8 cellular contexts compared by ENCODE assay signal in genomic region chr21:35529141-35529863, GRCh38.
DNase-seq lines count a peak whose midpoint lies in the region; ATAC-seq and TF ChIP-seq lines count a peak whose summit lies in the region.

No MANE protein-coding gene starts in this region.

- no peak overlapping the region for H3K4me3 ChIP-seq in body of pancreas
- no peak overlapping the region for H3K4me3 ChIP-seq in GM23248

- H2AFZ ChIP-seq in GM23248: no peak overlapping the region

- H3F3A ChIP-seq in GM23248 (ENCODE audit: insufficient read depth): peaks cover 5% of the 10 kb centered on the region; the same call in 1 of the 2 replicates

- 26 to 39% methylated on average over 9 of the region's 9 CpGs for WGBS in body of pancreas, 2 donors
- WGBS in GM23248 (ENCODE audit: low coverage in 1 of 2, low lambda C conversion rate in 2 of 2, missing lambda C conversion rate in 2 of 2), 2 experiments: 90 to 91% methylated on average over 9 of the region's 9 CpGs

- H3K27me3 ChIP-seq in body of pancreas (no peaks in the 10 kb centered on the region), GM23248 (replicated peaks; ENCODE audit: insufficient read depth) (0 out of 2 replicates have a peak, but pooled peaks cover 3% of the 10 kb centered on the region)

- TF ChIP-seq CTCF in osteocyte (IDR thresholded peaks at IDR 0.05) (no peak), body of pancreas (IDR thresholded peaks at IDR 0.05) (no peak)

- H3K4me3 Mint-ChIP-seq in osteocyte (ENCODE audit: unreplicated experiment): no peak overlapping the region

- H3K9me3 ChIP-seq in body of pancreas (no peaks in the 10 kb centered on the region), GM23248 (ENCODE audit: low read depth) (no peaks in the 10 kb centered on the region)

- no peak overlapping the region for H3K4me2 ChIP-seq in GM23248 (ENCODE audit: unreplicated experiment)

- no peaks in the 10 kb centered on the region for H3K27me3 Mint-ChIP-seq in osteocyte (ENCODE audit: unreplicated experiment)

- DNase-seq in activated CD4-positive, CD25-positive, alpha-beta regulatory T cell treated with anti-CD3 and anti-CD28 coated beads, Interleukin-2, amount 50 U/mL, for 72 hours: no peak
- DNase-seq in NAMALWA (ENCODE audit: low spot score) (peak; percentile 26), dedifferentiated amniotic fluid mesenchymal stem cell (ENCODE audit: extremely low spot score) (peak; percentile 24), osteocyte (ENCODE audit: extremely low spot score, unreplicated experiment) (no peak), body of pancreas (no peak), GM23248 (no peak)
- DNase-seq in activated effector memory CD4-positive, alpha-beta T cell treated with anti-CD3 and anti-CD28 coated beads, Interleukin-2, amount 50 U/mL, for 16 hours: no peak

- no peak for TF ChIP-seq POLR2A in body of pancreas (IDR thresholded peaks at IDR 0.05)

- peak overlapping the region; percentile 44 for H3K27ac Mint-ChIP-seq in osteocyte (ENCODE audit: unreplicated experiment)

- peaks cover 26% of the 10 kb centered on the region for H3K4me1 Mint-ChIP-seq in osteocyte (ENCODE audit: unreplicated experiment)

- in situ Hi-C loops in GM23248 (cut with MboI): no loop called here

- H3K9me3 Mint-ChIP-seq in osteocyte (ENCODE audit: unreplicated experiment): no peaks in the 10 kb centered on the region

- intact Hi-C loops in body of pancreas (cut with DNase I): no loop called here

- H3K79me2 ChIP-seq in GM23248 (ENCODE audit: insufficient read depth): no peaks in the 10 kb centered on the region

- no peaks in the 10 kb centered on the region for H4K20me1 ChIP-seq in GM23248 (ENCODE audit: insufficient read depth)

- ATAC-seq in activated CD4-positive, CD25-positive, alpha-beta regulatory T cell treated with anti-CD3 and anti-CD28 coated beads, Interleukin-2, amount 50 U/mL, for 24 hours: peak; percentile 34 to 43
- no peak for ATAC-seq in body of pancreas

- no peaks in the 10 kb centered on the region for H3K9me2 ChIP-seq in GM23248 (ENCODE audit: insufficient read depth)

- H3K36me3 ChIP-seq in body of pancreas (replicated peaks in 1 of 2; ENCODE audit: insufficient read depth in 1 of 2, low read depth in 2 of 2) (no peaks in the 10 kb centered on the region), GM23248 (ENCODE audit: low read depth) (no peaks in the 10 kb centered on the region)

- peaks cover 9% of the 10 kb centered on the region for H3K4me1 ChIP-seq in body of pancreas
- H3K4me1 ChIP-seq in GM23248 (ENCODE audit: insufficient read depth): peaks cover 8% of the 10 kb centered on the region; the same call in 1 of the 2 replicates

- H3K27ac ChIP-seq in body of pancreas (peak overlapping the region in 2 of 4 donors; percentile 47 to 71), GM23248 (no peak overlapping the region)

- H3K36me3 Mint-ChIP-seq in osteocyte (ENCODE audit: unreplicated experiment): no peaks in the 10 kb centered on the region

- H3K9ac ChIP-seq in GM23248: no peak overlapping the region

Comparison
In these comparisons a context has a peak if more than half of its experiments do, and no peak if none do; other contexts are left out.
1. DNase-seq: peak in NAMALWA (single experiment) and dedifferentiated amniotic fluid mesenchymal stem cell (single experiment); none in activated CD4-positive, CD25-positive, alpha-beta regulatory T cell treated with anti-CD3 and anti-CD28 coated beads, Interleukin-2, amount 50 U/mL, for 72 hours (single experiment), osteocyte (single experiment), body of pancreas (0 of 4), activated effector memory CD4-positive, alpha-beta T cell treated with anti-CD3 and anti-CD28 coated beads, Interleukin-2, amount 50 U/mL, for 16 hours (single experiment) and GM23248 (single experiment).